9 cellular contexts compared by ENCODE assay signal in the genomic region with DNA sequence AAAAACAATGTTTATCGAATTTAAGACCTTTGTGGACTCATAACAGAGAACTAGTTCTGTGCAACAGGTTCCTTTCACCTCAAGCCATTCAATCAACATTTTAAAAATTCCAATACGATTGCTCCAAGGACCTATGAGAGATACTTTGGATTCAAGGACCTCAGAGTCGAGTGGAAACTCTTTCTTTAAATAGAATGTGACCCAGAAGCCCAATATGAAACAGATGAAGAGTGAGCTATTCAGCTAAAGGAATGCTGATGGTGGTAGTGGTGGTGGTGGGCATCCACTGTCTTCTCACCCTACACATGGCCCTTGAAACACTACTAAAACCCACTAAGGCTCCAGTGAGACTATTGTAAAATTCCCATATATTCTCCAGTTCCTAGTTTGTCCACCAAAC.
"Had no signal": no experiment of that assay in that cellular context is flagged by ENCODE, and none has a peak within 500 bp of the region (broad histone marks: within the 10 kb centered on the region; RNA-seq: fewer than 3 reads in every experiment).

No MANE protein-coding gene starts in this region.

- H3K4me3 ChIP-seq: GM23248, GM23338, HAP-1 had no signal

- H3K9me3 ChIP-seq: HAP-1 had no signal

- H3K4me2 ChIP-seq: GM23338 had no signal

- H2AFZ ChIP-seq: GM23248, GM23338 had no signal

- H3K27ac ChIP-seq: GM23248 had no signal

- DNase-seq: GM23248, GOT3, H7, H9, HCEC 1CT, HFFc6 had no signal

- H3K9ac ChIP-seq: GM23248 had no signal

- H3K4me1 ChIP-seq: HAP-1 had no signal

- ATAC-seq: GM23338, HCT116 had no signal

- H3K36me3 ChIP-seq: HAP-1 had no signal
